9 cellular contexts compared by ENCODE assay signal in genomic region chr1:221740260-221740830, GRCh38. TPM values are rescaled to one million over a fixed set of nuclear protein-coding genes. Genes with fewer than 3 reads are reported as not detected.
A peak's percentile ranks its signal among the peaks of the same experiment; 100 is the strongest.
DNase-seq lines count a peak whose midpoint lies in the region; ATAC-seq, FAIRE-seq and TF ChIP-seq lines count a peak whose summit lies in the region.
"Had no signal": no experiment of that assay in that cellular context is flagged by ENCODE, and none has a peak within 500 bp of the region (broad histone marks: within the 10 kb centered on the region; RNA-seq: fewer than 3 reads in every experiment).

No MANE protein-coding gene starts in this region.

- H3K36me3 ChIP-seq in kidney (ENCODE audit: control insufficient read depth in 1 of 2, insufficient read depth in 2 of 2, low read length in 2 of 2) (peaks cover 0 to 2% of the 10 kb centered on the region in 2 donors), thymus (ENCODE audit: control insufficient read depth, insufficient read depth) (peaks cover 4% of the 10 kb centered on the region)

- H3K4me3 ChIP-seq in WI38 (ENCODE audit: low read depth, low read length): peak overlapping the region; percentile 91
- H3K4me3 ChIP-seq in kidney (ENCODE audit: low read length in 2 of 2): peak overlapping the region; percentile 99
- H3K4me3 ChIP-seq in thymus (ENCODE audit: low read length): peak overlapping the region; percentile 50

- DNase-seq in NCI-H146 (lab: John Stamatoyannopoulos, UW) (peak; percentile 31), NCI-H146 treated with DMSO at 0.1 percent for 48 hours (lab: John Stamatoyannopoulos, UW; ENCODE audit: unreplicated experiment) (no peak), kidney (no peak), cortex of kidney (lab: John Stamatoyannopoulos, UW) (no peak)

- no peak overlapping the region for H3K27ac ChIP-seq in kidney (ENCODE audit: low read depth in 2 of 2, low read length in 2 of 2)
- H3K27ac ChIP-seq in thymus (ENCODE audit: low read depth): no peak overlapping the region

- H3K9ac ChIP-seq in kidney (ENCODE audit: low read length in 2 of 2): peak overlapping the region in 1 of 2 donors; percentile 96

- ATAC-seq in HG03045 (IDR thresholded peaks at IDR 0.05; ENCODE audit: unreplicated experiment) (no peak), GM19023 (IDR thresholded peaks at IDR 0.05; ENCODE audit: unreplicated experiment) (no peak)
- ATAC-seq: T-cell had no signal

- no peaks in the 10 kb centered on the region for H3K27me3 ChIP-seq in thymus (ENCODE audit: control insufficient read depth, insufficient read depth)

- 28% methylated on average over 7 of the region's 7 CpGs for WGBS in thymus

- H3K4me1 ChIP-seq in kidney (ENCODE audit: control insufficient read depth in 1 of 2, insufficient read depth in 1 of 2, low read depth in 1 of 2, low read length in 2 of 2): peaks cover 2 to 4% of the 10 kb centered on the region in 2 donors
- H3K4me1 ChIP-seq in thymus (ENCODE audit: control insufficient read depth, insufficient read depth, low read length): peaks cover 6% of the 10 kb centered on the region

- H3K9me3 ChIP-seq in kidney (ENCODE audit: control insufficient read depth in 1 of 2, low read length in 2 of 2): no peaks in the 10 kb centered on the region
- no peaks in the 10 kb centered on the region for H3K9me3 ChIP-seq in thymus (ENCODE audit: control insufficient read depth)

- FAIRE-seq in kidney (lab: Jason Lieb, UNC): no peak

- intact Hi-C loops in kidney (cut with DNase I): no loop called here

- TF ChIP-seq CTCF in WI38 (IDR thresholded peaks at IDR 0.05; ENCODE audit: low read depth, low read length): no peak
- TF ChIP-seq CTCF in kidney (IDR thresholded peaks at IDR 0.05; ENCODE audit: borderline replicate concordance, extremely low read depth, insufficient read depth): no peak

RNA-seq across cellular contexts. Expression of gene DUSP10, which starts 1.5 kb away (rescaled TPM):
- 5.3 TPM for total RNA-seq in kidney
- polyA plus RNA-seq in kidney (ENCODE audit: insufficient read depth, low read depth, low replicate concordance) (1.0 TPM), thymus (11.3 TPM)
